In genomic region chr6:90107721-90108364, GRCh38 we compare ENCODE assay signal across 9 cellular contexts.
DNase-seq lines count a peak whose midpoint lies in the region; ATAC-seq and TF ChIP-seq lines count a peak whose summit lies in the region.
"Had no signal": no experiment of that assay in that cellular context is flagged by ENCODE, and none has a peak within 500 bp of the region (broad histone marks: within the 10 kb centered on the region; RNA-seq: fewer than 3 reads in every experiment).

No MANE protein-coding gene starts in this region.

- in situ Hi-C loops in GM13976 (cut with MboI; ENCODE audit: low sequenced_read_pairs, unreplicated experiment): no loop called here

- H3K4me3 Mint-ChIP-seq in naive thymus-derived CD4-positive, alpha-beta T cell: peak overlapping the region in 9 of 10 donors; percentile 30 to 77 (median 63)
- H3K4me3 Mint-ChIP-seq in endothelial cell (ENCODE audit: unreplicated experiment): no peak overlapping the region
- H3K4me3 Mint-ChIP-seq: natural killer cell treated with Interleukin-12 subunit alpha and Interleukin-12 subunit beta and Interleukin-15 and Interleukin-18, amount 100 ng/mL, for 72 hours had no signal

- H3K36me3 ChIP-seq in naive thymus-derived CD4-positive, alpha-beta T cell (ENCODE audit: control insufficient read depth in 2 of 3, insufficient read depth in 3 of 3, low read length in 3 of 3): no peaks in the 10 kb centered on the region

- peak overlapping the region; percentile 40 to 93 (median 72) for H3K27ac Mint-ChIP-seq in naive thymus-derived CD4-positive, alpha-beta T cell
- H3K27ac Mint-ChIP-seq in endothelial cell (ENCODE audit: unreplicated experiment): no peak overlapping the region

- no peak overlapping the region for H3K27ac ChIP-seq in naive thymus-derived CD4-positive, alpha-beta T cell (ENCODE audit: low read depth, low read length)

- H3K4me3 ChIP-seq in naive thymus-derived CD4-positive, alpha-beta T cell (ENCODE audit: low read length): no peak overlapping the region

- peaks cover 33 to 77% of the 10 kb centered on the region in 2 donors for H3K4me1 ChIP-seq in naive thymus-derived CD4-positive, alpha-beta T cell (ENCODE audit: control insufficient read depth in 2 of 2, insufficient read depth in 2 of 2, low read length in 2 of 2)

- POLR2A ChIA-PET in naive thymus-derived CD4-positive, alpha-beta T cell (lab: Charles Lee): interaction anchor here (1.1 to 1.2 kb wide), 2 partner anchors 10 to 14 kb away, joined by 3 to 4 read pairs; no protein-coding TSS in a partner anchor

- intact Hi-C loops in naive thymus-derived CD4-positive, alpha-beta T cell (cut with micrococcal nuclease): loop anchor here in 1 of 2 donors (1.0 to 5.0 kb wide), 2 partner anchors 27 to 69 kb away; no protein-coding TSS in a partner anchor

- no peak for TF ChIP-seq CTCF in GM13976 (IDR thresholded peaks at IDR 0.05; ENCODE audit: borderline replicate concordance, control extremely low read depth, extremely low read depth, insufficient read depth, missing control alignments)
- no peak for TF ChIP-seq CTCF in endothelial cell (IDR thresholded peaks at IDR 0.05; ENCODE audit: unreplicated experiment)

- no peaks in the 10 kb centered on the region for H3K9me3 ChIP-seq in naive thymus-derived CD4-positive, alpha-beta T cell (ENCODE audit: control insufficient read depth in 2 of 3, low read length in 3 of 3)

- CTCF ChIA-PET in naive thymus-derived CD4-positive, alpha-beta T cell (lab: Charles Lee): interaction anchor here (0.6 to 1.3 kb wide), 3 partner anchors 150 to 171 kb away, joined by 4 to 6 read pairs (median 6); no protein-coding TSS in a partner anchor

- ATAC-seq in GM18870 (IDR thresholded peaks at IDR 0.05; ENCODE audit: unreplicated experiment) (peak; percentile 95), GM21737 (IDR thresholded peaks at IDR 0.05; ENCODE audit: unreplicated experiment) (peak; percentile 84), HG03565 (IDR thresholded peaks at IDR 0.05; ENCODE audit: unreplicated experiment) (peak; percentile 92)
- ATAC-seq in naive thymus-derived CD4-positive, alpha-beta T cell: peak; percentile 27

- peaks cover 0 to 13% (median 5%) of the 10 kb centered on the region in 11 donors for H3K9me3 Mint-ChIP-seq in naive thymus-derived CD4-positive, alpha-beta T cell
- no peaks in the 10 kb centered on the region for H3K9me3 Mint-ChIP-seq in endothelial cell (ENCODE audit: unreplicated experiment)

- peaks cover 12 to 42% (median 25%) of the 10 kb centered on the region in 5 donors for H3K36me3 Mint-ChIP-seq in naive thymus-derived CD4-positive, alpha-beta T cell
- no peaks in the 10 kb centered on the region for H3K36me3 Mint-ChIP-seq in endothelial cell (ENCODE audit: low read depth, unreplicated experiment)

- DNase-seq in naive thymus-derived CD4-positive, alpha-beta T cell: peak in 2 of 9 donors; percentile 37 to 38
- DNase-seq in dermis blood vessel endothelial cell (no peak), glomerular visceral epithelial cell (ENCODE audit: extremely low spot score) (no peak), GM13976 (ENCODE audit: low spot score) (no peak), endothelial cell (ENCODE audit: low spot score) (no peak)

- H3K27me3 Mint-ChIP-seq in naive thymus-derived CD4-positive, alpha-beta T cell: no peaks in the 10 kb centered on the region
- H3K27me3 Mint-ChIP-seq in endothelial cell (ENCODE audit: unreplicated experiment): no peaks in the 10 kb centered on the region

- H3K27me3 ChIP-seq in naive thymus-derived CD4-positive, alpha-beta T cell (ENCODE audit: control insufficient read depth in 2 of 2, insufficient read depth in 2 of 2, low read length in 2 of 2): no peaks in the 10 kb centered on the region

- H3K4me1 Mint-ChIP-seq in naive thymus-derived CD4-positive, alpha-beta T cell: peaks cover 54 to 100% (median 95%) of the 10 kb centered on the region in 7 donors
- peaks cover 22% of the 10 kb centered on the region for H3K4me1 Mint-ChIP-seq in endothelial cell (ENCODE audit: unreplicated experiment)

Comparison
In these comparisons a context has a peak if more than half of its experiments do, and no peak if none do; other contexts are left out.
1. ATAC-seq: peak in every context shown above with its lines; median percentile 95 in GM18870; 92 in HG03565; 84 in GM21737; 27 in naive thymus-derived CD4-positive, alpha-beta T cell.